Comparison of ENCODE assay signal across 1 cellular context in the genomic region with DNA sequence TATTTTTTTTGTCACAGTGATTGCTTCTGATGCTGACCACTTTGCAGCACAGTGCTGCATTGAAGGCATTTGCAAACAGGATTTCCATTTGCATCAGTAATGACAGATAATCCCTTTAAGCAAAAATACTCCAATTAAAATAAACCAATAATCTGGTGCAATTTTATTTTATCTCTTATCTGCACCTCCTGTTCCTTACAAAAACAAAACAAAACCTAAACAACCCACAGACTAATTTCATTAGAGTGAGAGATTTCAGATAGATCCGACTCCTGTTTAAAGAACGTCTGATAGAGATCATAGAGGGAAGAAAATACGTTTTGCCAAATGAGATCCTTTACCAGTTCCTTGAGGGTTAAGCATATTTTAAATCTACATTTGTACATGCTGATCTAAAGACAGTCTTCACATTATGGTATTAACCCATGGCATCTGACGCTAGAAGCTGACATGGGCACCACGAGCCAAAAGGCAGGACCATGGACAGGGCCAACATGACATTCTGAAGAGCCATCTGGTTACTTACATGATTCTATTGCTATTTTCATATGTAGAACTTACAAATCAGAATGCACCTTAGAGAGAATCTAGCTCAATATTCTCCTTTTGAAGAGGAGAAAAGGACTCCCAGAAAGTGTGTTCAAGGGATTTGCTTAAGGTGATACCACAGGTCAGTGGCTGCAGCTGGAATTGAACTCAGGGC.
TF ChIP-seq lines count a peak whose summit lies in the region.

No MANE protein-coding gene starts in this region.

TF ChIP-seq in H1, 55 proteins besides CTCF, POLR2A, EP300 and RAD21:
- peak; percentile 38 for TF ChIP-seq SAP30 (IDR thresholded peaks at IDR 0.05; ENCODE audit: insufficient read depth, insufficient replicate concordance, low read length)
- TF ChIP-seq TEAD4 (IDR thresholded peaks at IDR 0.05; ENCODE audit: low read depth, low read length) = peak; percentile 39; the same call in 1 of the 2 replicates
- TF ChIP-seq BACH1 (IDR thresholded peaks at IDR 0.05; ENCODE audit: low read length) = no peak
